10 cellular contexts compared by ENCODE assay signal in the genomic region with DNA sequence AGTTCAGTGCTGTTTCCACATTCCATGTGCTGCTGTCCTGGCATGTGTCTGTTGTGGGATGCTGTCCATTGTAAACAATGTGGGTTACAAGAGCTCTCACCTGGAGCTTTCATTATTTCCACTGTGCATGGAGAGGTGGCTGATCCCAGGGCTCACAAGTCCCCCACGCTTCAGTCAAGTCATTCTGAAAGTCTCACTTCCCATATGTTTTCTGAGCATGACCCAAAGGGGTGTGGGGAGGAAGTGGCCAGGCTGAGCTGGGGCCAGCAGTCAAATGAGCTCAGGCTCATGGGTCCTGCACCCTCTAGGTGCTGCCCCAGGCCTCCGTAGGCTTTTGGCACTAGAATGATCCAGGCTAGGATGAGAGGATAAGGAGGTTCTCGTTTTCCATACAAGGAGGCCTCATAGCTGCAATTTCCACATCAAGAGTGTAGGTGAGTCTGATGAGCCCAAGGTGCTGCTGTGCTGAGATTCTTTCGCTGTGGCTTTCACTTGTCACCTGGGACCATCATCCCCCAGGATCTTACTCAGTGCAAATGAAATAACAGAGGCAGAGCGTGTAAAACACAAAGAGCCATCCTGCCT. TPM values are rescaled to one million over a fixed set of nuclear protein-coding genes. Genes with fewer than 3 reads are reported as not detected.
DNase-seq lines count a peak whose midpoint lies in the region; ATAC-seq and FAIRE-seq lines count a peak whose summit lies in the region.
"Had no signal": no experiment of that assay in that cellular context is flagged by ENCODE, and none has a peak within 500 bp of the region (broad histone marks: within the 10 kb centered on the region; RNA-seq: fewer than 3 reads in every experiment).

No MANE protein-coding gene starts in this region.

- H3K4me3 Mint-ChIP-seq in CD4-positive, alpha-beta memory T cell, result peak overlapping the region; percentile 98 to 100 (median 100)
- peak overlapping the region; percentile 99 for H3K4me3 Mint-ChIP-seq in activated T-helper 17 cell treated with anti-CD3 and anti-CD28 coated beads, Interleukin-2, amount 50 U/mL, for 72 hours
- H3K4me3 Mint-ChIP-seq in stimulated activated effector memory CD8-positive, alpha-beta T cell treated with anti-CD3 and anti-CD28 coated beads, Interleukin-12 subunit alpha, Interleukin-12 subunit beta, amount 100 ng/mL, for 72 hours, result peak overlapping the region; percentile 99

- peak; percentile 100 for FAIRE-seq in GM19239 (lab: Jason Lieb, UNC)
- FAIRE-seq: astrocyte had no signal

- H3K36me3 Mint-ChIP-seq in CD4-positive, alpha-beta memory T cell, result peaks cover 96% of the 10 kb centered on the region in 2 donors
- peaks cover 100% of the 10 kb centered on the region for H3K36me3 Mint-ChIP-seq in activated T-helper 17 cell treated with anti-CD3 and anti-CD28 coated beads, Interleukin-2, amount 50 U/mL, for 72 hours (ENCODE audit: low read depth)
- peaks cover 93% of the 10 kb centered on the region for H3K36me3 Mint-ChIP-seq in stimulated activated effector memory CD8-positive, alpha-beta T cell treated with anti-CD3 and anti-CD28 coated beads, Interleukin-12 subunit alpha, Interleukin-12 subunit beta, amount 100 ng/mL, for 72 hours

- peaks cover 64% of the 10 kb centered on the region for H3K4me1 ChIP-seq in CD4-positive, alpha-beta memory T cell (ENCODE audit: insufficient read depth, low read length)

- peak; percentile 79 for ATAC-seq in HG03175 (IDR thresholded peaks at IDR 0.05; ENCODE audit: unreplicated experiment)
- peak; percentile 76 for ATAC-seq in activated T-helper 17 cell treated with anti-CD3 and anti-CD28 coated beads, Interleukin-2, amount 50 U/mL, for 72 hours (replicated peaks)
- peak; percentile 74 for ATAC-seq in stimulated activated effector memory CD8-positive, alpha-beta T cell treated with anti-CD3 and anti-CD28 coated beads, Interleukin-12 subunit alpha, Interleukin-12 subunit beta, amount 100 ng/mL, for 72 hours
- ATAC-seq: HCT116 had no signal

- H3K27me3 Mint-ChIP-seq in CD4-positive, alpha-beta memory T cell, result no peaks in the 10 kb centered on the region
- no peaks in the 10 kb centered on the region for H3K27me3 Mint-ChIP-seq in activated T-helper 17 cell treated with anti-CD3 and anti-CD28 coated beads, Interleukin-2, amount 50 U/mL, for 72 hours

- no peaks in the 10 kb centered on the region for H3K9me3 Mint-ChIP-seq in CD4-positive, alpha-beta memory T cell
- no peaks in the 10 kb centered on the region for H3K9me3 Mint-ChIP-seq in activated T-helper 17 cell treated with anti-CD3 and anti-CD28 coated beads, Interleukin-2, amount 50 U/mL, for 72 hours
- H3K9me3 Mint-ChIP-seq in stimulated activated effector memory CD8-positive, alpha-beta T cell treated with anti-CD3 and anti-CD28 coated beads, Interleukin-12 subunit alpha, Interleukin-12 subunit beta, amount 100 ng/mL, for 72 hours, result no peaks in the 10 kb centered on the region

- CTCF ChIA-PET in CD4-positive, alpha-beta memory T cell (lab: Charles Lee; ENCODE audit: partially characterized antibody), result interaction anchor here (1.0 to 10.5 kb wide), 11 partner anchors 9 to 105 kb away, joined by 3 to 107 read pairs (median 6); a partner anchor contains a TSS

- H3K4me3 ChIP-seq in CD4-positive, alpha-beta memory T cell (ENCODE audit: low read length in 2 of 2), result peak overlapping the region; percentile 77 to 87

- no peak for DNase-seq in CD4-positive, alpha-beta memory T cell
- DNase-seq in GM19239 (ENCODE audit: insufficient read length, low spot score), result peak; percentile 38
- DNase-seq in stimulated activated effector memory CD8-positive, alpha-beta T cell treated with anti-CD3 and anti-CD28 coated beads, Interleukin-12 subunit alpha, Interleukin-12 subunit beta, amount 100 ng/mL, for 72 hours (ENCODE audit: low spot score in 2 of 2), result peak in 1 of 2 donors; percentile 71
- DNase-seq in HT-29 (ENCODE audit: low spot score), result no peak
- DNase-seq in activated gamma-delta T cell (lab: John Stamatoyannopoulos, UW), result no peak
- no peak for DNase-seq in NCI-H2227 (lab: John Stamatoyannopoulos, UW; ENCODE audit: unreplicated experiment)

- peak overlapping the region; percentile 49 for H3K27ac ChIP-seq in CD4-positive, alpha-beta memory T cell (ENCODE audit: low read depth, low read length)

- no peaks in the 10 kb centered on the region for H3K27me3 ChIP-seq in CD4-positive, alpha-beta memory T cell (ENCODE audit: insufficient read depth, low read length)

- peaks cover 79% of the 10 kb centered on the region for H3K36me3 ChIP-seq in CD4-positive, alpha-beta memory T cell (ENCODE audit: insufficient read depth, low read length)

- no peaks in the 10 kb centered on the region for H3K9me3 ChIP-seq in CD4-positive, alpha-beta memory T cell (ENCODE audit: control insufficient read depth in 1 of 2, low read length in 2 of 2)

- POLR2A ChIA-PET in CD4-positive, alpha-beta memory T cell (lab: Charles Lee; ENCODE audit: partially characterized antibody), result interaction anchor here (1.0 to 20.5 kb wide), 11 partner anchors 5 to 310 kb away, joined by 3 to 702 read pairs (median 7); a partner anchor contains a TSS

- H3K4me1 Mint-ChIP-seq in CD4-positive, alpha-beta memory T cell, result peaks cover 46 to 79% (median 53%) of the 10 kb centered on the region in 4 donors
- peaks cover 41% of the 10 kb centered on the region for H3K4me1 Mint-ChIP-seq in activated T-helper 17 cell treated with anti-CD3 and anti-CD28 coated beads, Interleukin-2, amount 50 U/mL, for 72 hours
- H3K4me1 Mint-ChIP-seq in stimulated activated effector memory CD8-positive, alpha-beta T cell treated with anti-CD3 and anti-CD28 coated beads, Interleukin-12 subunit alpha, Interleukin-12 subunit beta, amount 100 ng/mL, for 72 hours, result peaks cover 95% of the 10 kb centered on the region

- H3K27ac Mint-ChIP-seq in CD4-positive, alpha-beta memory T cell, result peak overlapping the region; percentile 88 to 98 (median 96)
- H3K27ac Mint-ChIP-seq in activated T-helper 17 cell treated with anti-CD3 and anti-CD28 coated beads, Interleukin-2, amount 50 U/mL, for 72 hours, result peak overlapping the region; percentile 97
- peak overlapping the region; percentile 98 for H3K27ac Mint-ChIP-seq in stimulated activated effector memory CD8-positive, alpha-beta T cell treated with anti-CD3 and anti-CD28 coated beads, Interleukin-12 subunit alpha, Interleukin-12 subunit beta, amount 100 ng/mL, for 72 hours

- intact Hi-C loops in CD4-positive, alpha-beta memory T cell (cut with micrococcal nuclease), result no loop called here

RNA-seq across cellular contexts. Expression of a gene that starts 22.0 kb away (rescaled TPM):
- total RNA-seq in CD4-positive, alpha-beta memory T cell, result 1 to 10 TPM; 5.0 to 8.0 TPM
- 1 to 10 TPM; 1.9 to 3.9 TPM for polyA plus RNA-seq in CD4-positive, alpha-beta memory T cell
- 1 to 10 TPM; 5.9 to 8.8 TPM for total RNA-seq in activated T-helper 17 cell treated with anti-CD3 and anti-CD28 coated beads, Interleukin-2, amount 50 U/mL, for 72 hours
- 0.31 and 1.3 TPM in 2 replicates for total RNA-seq in HT-29 (2014; rRNA removed; shearing (Covaris generic))
